In genomic region chr7:107170051-107170661, GRCh38 we compare ENCODE assay signal across 8 cellular contexts. TPM values are rescaled to one million over a fixed set of nuclear protein-coding genes. Genes with fewer than 3 reads are reported as not detected.
DNase-seq lines count a peak whose midpoint lies in the region; ATAC-seq, FAIRE-seq and TF ChIP-seq lines count a peak whose summit lies in the region.

No MANE protein-coding gene starts in this region.

- FAIRE-seq in islet of Langerhans (lab: Jason Lieb, UNC) = peak; percentile 81

- H3K36me3 ChIP-seq in suprapubic skin = peaks cover 6% of the 10 kb centered on the region

- POLR2A ChIA-PET in activated naive CD8-positive, alpha-beta T cell treated with anti-CD3 and anti-CD28 coated beads, Interleukin-2, amount 10 ng/mL, durations not matched to agents 7 days and 5 days (lab: Charles Lee) = interaction anchor here (0.5 to 2.9 kb wide), 5 partner anchors 245 to 721 kb away, joined by 3 to 19 read pairs (median 3); partner anchors contain the start of genes CBLL1, COG5, DLD and DUS4L

- H3K36me3 Mint-ChIP-seq in T-helper 1 cell treated with Interleukin-12 subunit alpha and Interleukin-12 subunit beta and Interleukin-4 antibody, amounts not matched to agents 30 μg/mL and 1 μg/mL, for 36 hours (ENCODE audit: low read depth) = peaks cover 4% of the 10 kb centered on the region
- peaks cover 1% of the 10 kb centered on the region for H3K36me3 Mint-ChIP-seq in activated naive CD8-positive, alpha-beta T cell treated with anti-CD3 and anti-CD28 coated beads, Interleukin-2, amount 10 ng/mL, durations not matched to agents 7 days and 5 days

- H3K4me3 ChIP-seq in suprapubic skin = peak overlapping the region; percentile 90

- peak overlapping the region; percentile 91 for H3K27ac Mint-ChIP-seq in T-helper 1 cell treated with Interleukin-12 subunit alpha and Interleukin-12 subunit beta and Interleukin-4 antibody, amounts not matched to agents 30 μg/mL and 1 μg/mL, for 36 hours
- H3K27ac Mint-ChIP-seq in activated naive CD8-positive, alpha-beta T cell treated with anti-CD3 and anti-CD28 coated beads, Interleukin-2, amount 10 ng/mL, durations not matched to agents 7 days and 5 days = peak overlapping the region; percentile 98

- DNase-seq in T-helper 1 cell = no peak
- no peak for DNase-seq in activated naive CD8-positive, alpha-beta T cell treated with anti-CD3 and anti-CD28 coated beads, Interleukin-2, amount 10 ng/mL, durations not matched to agents 7 days and 5 days
- DNase-seq in suprapubic skin (ENCODE audit: low spot score in 2 of 2) = no peak
- DNase-seq in HCEC 1CT = no peak

- H3K4me1 Mint-ChIP-seq in T-helper 1 cell treated with Interleukin-12 subunit alpha and Interleukin-12 subunit beta and Interleukin-4 antibody, amounts not matched to agents 30 μg/mL and 1 μg/mL, for 36 hours (ENCODE audit: low read depth) = peaks cover 39% of the 10 kb centered on the region
- peaks cover 26% of the 10 kb centered on the region for H3K4me1 Mint-ChIP-seq in activated naive CD8-positive, alpha-beta T cell treated with anti-CD3 and anti-CD28 coated beads, Interleukin-2, amount 10 ng/mL, durations not matched to agents 7 days and 5 days

- TF ChIP-seq CTCF in suprapubic skin (IDR thresholded peaks at IDR 0.05) = no peak

- ATAC-seq in activated naive CD8-positive, alpha-beta T cell treated with anti-CD3 and anti-CD28 coated beads, Interleukin-2, amount 10 ng/mL, durations not matched to agents 7 days and 5 days (ENCODE audit: low read depth) = no peak
- ATAC-seq in GM18907 (IDR thresholded peaks at IDR 0.05; ENCODE audit: unreplicated experiment) (no peak), GM19395 (IDR thresholded peaks at IDR 0.05; ENCODE audit: unreplicated experiment) (no peak)

- peaks cover 12% of the 10 kb centered on the region for H3K27me3 Mint-ChIP-seq in T-helper 1 cell treated with Interleukin-12 subunit alpha and Interleukin-12 subunit beta and Interleukin-4 antibody, amounts not matched to agents 30 μg/mL and 1 μg/mL, for 36 hours (ENCODE audit: low read depth)
- H3K27me3 Mint-ChIP-seq in activated naive CD8-positive, alpha-beta T cell treated with anti-CD3 and anti-CD28 coated beads, Interleukin-2, amount 10 ng/mL, durations not matched to agents 7 days and 5 days = peaks cover 2% of the 10 kb centered on the region

- peak overlapping the region; percentile 99 for H3K27ac ChIP-seq in suprapubic skin

- TF ChIP-seq POLR2A in suprapubic skin (IDR thresholded peaks at IDR 0.05) = no peak

- H3K4me3 Mint-ChIP-seq in T-helper 1 cell treated with Interleukin-12 subunit alpha and Interleukin-12 subunit beta and Interleukin-4 antibody, amounts not matched to agents 30 μg/mL and 1 μg/mL, for 36 hours = peak overlapping the region; percentile 98
- peak overlapping the region; percentile 96 for H3K4me3 Mint-ChIP-seq in activated naive CD8-positive, alpha-beta T cell treated with anti-CD3 and anti-CD28 coated beads, Interleukin-2, amount 10 ng/mL, durations not matched to agents 7 days and 5 days

- H3K9me3 ChIP-seq in suprapubic skin = no peaks in the 10 kb centered on the region

- H3K27me3 ChIP-seq in suprapubic skin = no peaks in the 10 kb centered on the region

- H3K4me1 ChIP-seq in suprapubic skin = peaks cover 52% of the 10 kb centered on the region

- no peaks in the 10 kb centered on the region for H3K9me3 Mint-ChIP-seq in T-helper 1 cell treated with Interleukin-12 subunit alpha and Interleukin-12 subunit beta and Interleukin-4 antibody, amounts not matched to agents 30 μg/mL and 1 μg/mL, for 36 hours
- H3K9me3 Mint-ChIP-seq in activated naive CD8-positive, alpha-beta T cell treated with anti-CD3 and anti-CD28 coated beads, Interleukin-2, amount 10 ng/mL, durations not matched to agents 7 days and 5 days = no peaks in the 10 kb centered on the region

- no peak for TF ChIP-seq EP300 in suprapubic skin (IDR thresholded peaks at IDR 0.05)

- 1% methylated on average over 10 of the region's 10 CpGs for WGBS in suprapubic skin

RNA-seq across cellular contexts. Expression of gene HBP1, which starts 1.4 kb away (rescaled TPM):
- 10 to 100 TPM; 56.4 to 58.3 TPM for total RNA-seq in activated naive CD8-positive, alpha-beta T cell treated with anti-CD3 and anti-CD28 coated beads, Interleukin-2, amount 10 ng/mL, durations not matched to agents 7 days and 5 days
- 100 to 1,000 TPM; 101 to 207 (median 138) TPM for total RNA-seq in suprapubic skin
